18 cellular contexts compared by ENCODE assay signal in the genomic region with DNA sequence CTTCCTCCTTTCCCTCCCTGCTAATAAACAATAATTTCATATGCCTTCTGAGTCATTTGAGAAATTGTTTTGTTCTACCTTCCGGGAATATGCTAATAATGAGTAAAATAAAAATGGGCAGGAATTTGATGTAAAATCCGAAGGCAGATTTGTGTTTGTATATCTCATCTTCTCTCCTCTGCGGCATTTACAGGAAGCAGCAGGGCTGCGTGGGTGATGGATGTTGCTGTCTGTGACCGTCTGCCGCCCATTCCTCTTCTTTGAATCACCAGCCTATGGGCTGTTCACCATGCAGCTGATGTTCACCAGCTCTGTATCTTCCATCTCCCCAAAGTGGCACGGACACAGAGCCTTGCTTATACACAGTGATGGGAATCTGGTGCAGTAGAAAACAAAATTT.
DNase-seq lines count a peak whose midpoint lies in the region; ATAC-seq, FAIRE-seq and TF ChIP-seq lines count a peak whose summit lies in the region.
"Had no signal": no experiment of that assay in that cellular context is flagged by ENCODE, and none has a peak within 500 bp of the region (broad histone marks: within the 10 kb centered on the region; RNA-seq: fewer than 3 reads in every experiment).

No MANE protein-coding gene starts in this region.

- H3K9ac ChIP-seq in kidney (ENCODE audit: low read length in 2 of 2): no peak overlapping the region
- H3K9ac ChIP-seq: parathyroid adenoma had no signal

- H3K4me1 ChIP-seq in left lung (peaks cover 0 to 4% of the 10 kb centered on the region in 2 donors), kidney (ENCODE audit: control insufficient read depth in 1 of 2, insufficient read depth in 1 of 2, low read depth in 1 of 2, low read length in 2 of 2) (no peaks in the 10 kb centered on the region), heart left ventricle (peaks cover 0 to 5% (median 0%) of the 10 kb centered on the region in 12 donors)
- H3K4me1 ChIP-seq: parathyroid adenoma had no signal

- peak; percentile 65 for DNase-seq in AG04449 (ENCODE audit: low read depth, low spot score)
- peak; percentile 58 for DNase-seq in GM04504 (ENCODE audit: low read depth)
- DNase-seq in brain microvascular endothelial cell: peak; percentile 86
- DNase-seq in left lung: no peak
- DNase-seq in kidney: no peak
- no peak for DNase-seq in heart left ventricle
- no peak for DNase-seq in NK-92 treated with Interleukin-12 subunit alpha and Interleukin-12 subunit beta, amount 100 ng/mL, for 24 hours (lab: John Stamatoyannopoulos, UW)
- DNase-seq: activated T-cell treated with anti-CD3 and anti-CD28 coated beads, Interleukin-2, amount 50 U/mL, for 1 hour; effector CD4-positive, alpha-beta T cell; heart right ventricle; NCI-H1417 treated with DMSO at 0.1 percent for 48 hours; NCI-H524 treated with DMSO at 0.1 percent for 48 hours had no signal

- no peaks in the 10 kb centered on the region for H3K27me3 ChIP-seq in brain microvascular endothelial cell (replicated peaks)
- no peaks in the 10 kb centered on the region for H3K27me3 ChIP-seq in left lung
- no peaks in the 10 kb centered on the region for H3K27me3 ChIP-seq in heart left ventricle
- H3K27me3 ChIP-seq: heart right ventricle had no signal

- intact Hi-C loops in left lung (cut with DNase I) (no loop called here), kidney (cut with DNase I) (no loop called here), heart left ventricle (cut with DNase I) (no loop called here)

- ATAC-seq in left lung (peak; percentile 27), GM21367 (IDR thresholded peaks at IDR 0.05; ENCODE audit: unreplicated experiment) (no peak), heart left ventricle (no peak)
- ATAC-seq: heart right ventricle, K562, WTC11 had no signal

- no peak for TF ChIP-seq POLR2A in heart left ventricle (IDR thresholded peaks at IDR 0.05)

- in situ Hi-C loops in brain microvascular endothelial cell (cut with HindIII; ENCODE audit: low pct_ligation_motif_present, low sequenced_read_pairs): no loop called here

- TF ChIP-seq CTCF in AG04449 (IDR thresholded peaks at IDR 0.05; ENCODE audit: insufficient read depth, low read length, missing control alignments): no peak
- no peak for TF ChIP-seq CTCF in brain microvascular endothelial cell (IDR thresholded peaks at IDR 0.05; ENCODE audit: low read depth, low read length, missing control alignments)
- no peak for TF ChIP-seq CTCF in left lung (IDR thresholded peaks at IDR 0.05)
- TF ChIP-seq CTCF in kidney (IDR thresholded peaks at IDR 0.05; ENCODE audit: borderline replicate concordance, extremely low read depth, insufficient read depth): no peak
- no peak for TF ChIP-seq CTCF in heart left ventricle (IDR thresholded peaks at IDR 0.05)

- H3K27ac ChIP-seq in brain microvascular endothelial cell: peak overlapping the region; percentile 53
- no peak overlapping the region for H3K27ac ChIP-seq in left lung
- H3K27ac ChIP-seq in kidney (ENCODE audit: low read depth in 2 of 2, low read length in 2 of 2): no peak overlapping the region
- H3K27ac ChIP-seq in heart left ventricle: no peak overlapping the region
- H3K27ac ChIP-seq: C4-2B, heart right ventricle, parathyroid adenoma had no signal

- CTCF ChIA-PET in AG04449 (lab: Yijun Ruan, JAX): interaction anchor here (1.1 to 5.1 kb wide), 6 partner anchors 8 to 260 kb away, joined by 3 to 24 read pairs (median 10); no protein-coding TSS in a partner anchor

- 44 to 64% (median 51%) methylated on average over 7 of the region's 7 CpGs for WGBS in heart left ventricle, 4 donors

- FAIRE-seq in kidney (lab: Jason Lieb, UNC): no peak
- FAIRE-seq: K562 had no signal

- H3K9me3 ChIP-seq in left lung: no peaks in the 10 kb centered on the region
- H3K9me3 ChIP-seq in kidney (ENCODE audit: control insufficient read depth in 1 of 2, low read length in 2 of 2): peaks cover 0 to 4% of the 10 kb centered on the region in 2 donors
- no peaks in the 10 kb centered on the region for H3K9me3 ChIP-seq in heart left ventricle
- H3K9me3 ChIP-seq: heart right ventricle had no signal

- H3K36me3 ChIP-seq in brain microvascular endothelial cell (replicated peaks) (no peaks in the 10 kb centered on the region), left lung (no peaks in the 10 kb centered on the region), kidney (ENCODE audit: control insufficient read depth in 1 of 2, insufficient read depth in 2 of 2, low read length in 2 of 2) (no peaks in the 10 kb centered on the region), heart left ventricle (no peaks in the 10 kb centered on the region)
- H3K36me3 ChIP-seq: heart right ventricle had no signal

- H3K4me3 ChIP-seq in AG04449 (ENCODE audit: low read depth, low read length) (no peak overlapping the region), brain microvascular endothelial cell (ENCODE audit: low read depth, low read length) (no peak overlapping the region), left lung (no peak overlapping the region), kidney (ENCODE audit: low read length in 2 of 2) (no peak overlapping the region), heart left ventricle (no peak overlapping the region)
- H3K4me3 ChIP-seq: heart right ventricle, K562, lung had no signal

- POLR2A ChIA-PET in AG04449 (lab: Yijun Ruan, JAX): interaction anchor here (1.0 kb wide), 1 partner anchor 9 kb away, joined by 7 read pairs; no protein-coding TSS in a partner anchor

Comparison
In these comparisons a context has a peak if more than half of its experiments do, and no peak if none do; other contexts are left out.
1. DNase-seq: peak in AG04449 (single experiment), GM04504 (single experiment) and brain microvascular endothelial cell (single experiment); none in left lung (0 of 2), kidney (single experiment), heart left ventricle (0 of 5) and NK-92 treated with Interleukin-12 subunit alpha and Interleukin-12 subunit beta, amount 100 ng/mL, for 24 hours (single experiment).